Comparison of ENCODE assay signal across 1 cellular context in genomic region chr14:75127474-75127820, GRCh38.
TF ChIP-seq lines count a peak whose summit lies in the region.

No MANE protein-coding gene starts in this region.

TF ChIP-seq in GM12878, 131 proteins besides CTCF, POLR2A, EP300 and RAD21:
- TF ChIP-seq, protein P1, sequence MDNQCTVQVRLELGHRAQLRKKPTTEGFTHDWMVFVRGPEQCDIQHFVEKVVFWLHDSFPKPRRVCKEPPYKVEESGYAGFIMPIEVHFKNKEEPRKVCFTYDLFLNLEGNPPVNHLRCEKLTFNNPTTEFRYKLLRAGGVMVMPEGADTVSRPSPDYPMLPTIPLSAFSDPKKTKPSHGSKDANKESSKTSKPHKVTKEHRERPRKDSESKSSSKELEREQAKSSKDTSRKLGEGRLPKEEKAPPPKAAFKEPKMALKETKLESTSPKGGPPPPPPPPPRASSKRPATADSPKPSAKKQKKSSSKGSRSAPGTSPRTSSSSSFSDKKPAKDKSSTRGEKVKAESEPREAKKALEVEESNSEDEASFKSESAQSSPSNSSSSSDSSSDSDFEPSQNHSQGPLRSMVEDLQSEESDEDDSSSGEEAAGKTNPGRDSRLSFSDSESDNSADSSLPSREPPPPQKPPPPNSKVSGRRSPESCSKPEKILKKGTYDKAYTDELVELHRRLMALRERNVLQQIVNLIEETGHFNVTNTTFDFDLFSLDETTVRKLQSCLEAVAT (IDR thresholded peaks at IDR 0.05): 0 out of 2 replicates have a peak, but pooled peaks have one; percentile 38
TF ChIP-seq in GM12878: peak in this region for 1; not testable (repeated sequence) for 130.
